8 cellular contexts compared by ENCODE assay signal in genomic region chr18:62506495-62507143, GRCh38. TPM values are rescaled to one million over a fixed set of nuclear protein-coding genes. Genes with fewer than 3 reads are reported as not detected.
A peak's percentile ranks its signal among the peaks of the same experiment; 100 is the strongest.
DNase-seq lines count a peak whose midpoint lies in the region; ATAC-seq, FAIRE-seq and TF ChIP-seq lines count a peak whose summit lies in the region.

No MANE protein-coding gene starts in this region.

- peaks cover 9% of the 10 kb centered on the region for H3K9me3 ChIP-seq in left ventricle myocardium inferior (replicated peaks)
- H3K9me3 ChIP-seq in endothelial cell of umbilical vein (replicated peaks; ENCODE audit: control insufficient read depth, insufficient read depth, low read length): no peaks in the 10 kb centered on the region
- peaks cover 0 to 5% (median under 1%) of the 10 kb centered on the region in 4 donors for H3K9me3 ChIP-seq in stomach

- dilution Hi-C loops in endothelial cell of umbilical vein (cut with MboI; ENCODE audit: extremely low pct_ligation_motif_present, low sequenced_read_pairs): no loop called here

- TF ChIP-seq POLR2A in endothelial cell of umbilical vein (IDR thresholded peaks at IDR 0.05; ENCODE audit: low read depth, low read length) (no peak), stomach (IDR thresholded peaks at IDR 0.05) (no peak)

- DNase-seq in left ventricle myocardium inferior: no peak
- DNase-seq in left cardiac atrium: no peak
- DNase-seq in KG1 (lab: John Stamatoyannopoulos, UW): peak; percentile 57
- DNase-seq in endothelial cell of umbilical vein (ENCODE audit: low read depth, low spot score): no peak
- DNase-seq in stomach: no peak
- DNase-seq in T1000 (lab: John Stamatoyannopoulos, UW): no peak
- DNase-seq in T-helper 9 cell: no peak
- no peak for DNase-seq in WTC11 (ENCODE audit: low spot score)

- CTCF ChIA-PET in endothelial cell of umbilical vein (lab: Charles Lee): interaction anchor here (0.7 to 1.8 kb wide), 9 partner anchors 10 to 81 kb away, joined by 3 to 10 read pairs (median 5); partner anchors contain the start of gene ZCCHC2
- CTCF ChIA-PET in WTC11 (lab: Charles Lee): no interaction called here

- H3K79me2 ChIP-seq in endothelial cell of umbilical vein (ENCODE audit: control insufficient read depth, insufficient read depth, low read length): no peaks in the 10 kb centered on the region

- H2AFZ ChIP-seq in endothelial cell of umbilical vein (ENCODE audit: low read depth, low read length): peak overlapping the region; percentile 83

- H3K4me1 ChIP-seq in left ventricle myocardium inferior: peaks cover 14% of the 10 kb centered on the region
- H3K4me1 ChIP-seq in endothelial cell of umbilical vein (ENCODE audit: control insufficient read depth, extremely low read depth, insufficient read depth, low read length): peaks cover 4% of the 10 kb centered on the region
- H3K4me1 ChIP-seq in stomach: peaks cover 5 to 8% (median 6%) of the 10 kb centered on the region in 4 donors

- TF ChIP-seq EP300 in stomach (IDR thresholded peaks at IDR 0.05): no peak

- ATAC-seq in left cardiac atrium (no peak), WTC11 (no peak)

- no peak overlapping the region for H3K4me3 Mint-ChIP-seq in WTC11

- H3K27me3 ChIP-seq in left ventricle myocardium inferior (ENCODE audit: low read depth) (no peaks in the 10 kb centered on the region), endothelial cell of umbilical vein (ENCODE audit: control insufficient read depth in 2 of 2, insufficient read depth in 2 of 2, low read length in 2 of 2) (no peaks in the 10 kb centered on the region), stomach (no peaks in the 10 kb centered on the region)

- peak overlapping the region; percentile 72 for H3K27ac ChIP-seq in left ventricle myocardium inferior (replicated peaks)
- H3K27ac ChIP-seq in endothelial cell of umbilical vein (ENCODE audit: insufficient read depth, low read depth, low read length): no peak overlapping the region
- peak overlapping the region in 4 of 5 donors; percentile 62 to 85 (median 68) for H3K27ac ChIP-seq in stomach

- intact Hi-C loops in left ventricle myocardium inferior (cut with micrococcal nuclease): no loop called here
- intact Hi-C loops in left cardiac atrium (cut with DNase I): no loop called here
- intact Hi-C loops in endothelial cell of umbilical vein (cut with micrococcal nuclease): no loop called here
- intact Hi-C loops in stomach (cut with DNase I; ENCODE audit: low total_unique reads): no loop called here

- peak overlapping the region; percentile 12 for H3K9ac ChIP-seq in endothelial cell of umbilical vein (replicated peaks; ENCODE audit: extremely low read depth, insufficient read depth, low read length)

- H3K4me2 ChIP-seq in endothelial cell of umbilical vein (ENCODE audit: insufficient read depth, low read length): peak overlapping the region; percentile 90

- WGBS in stomach, 5 donors: 41 to 59% (median 53%) methylated on average over 7 of the region's 7 CpGs

- H3K36me3 Mint-ChIP-seq in WTC11: peaks cover 3% of the 10 kb centered on the region; the same call in 1 of the 2 replicates

- POLR2A ChIA-PET in endothelial cell of umbilical vein (lab: Charles Lee) (no interaction called here), WTC11 (lab: Charles Lee) (no interaction called here)

- TF ChIP-seq CTCF in left ventricle myocardium inferior (IDR thresholded peaks at IDR 0.05; ENCODE audit: borderline replicate concordance): no peak
- no peak for TF ChIP-seq CTCF in endothelial cell of umbilical vein (IDR thresholded peaks at IDR 0.05; ENCODE audit: extremely low read depth in 1 of 2, insufficient read depth in 1 of 2, low read depth in 1 of 2, low read length in 2 of 2)
- TF ChIP-seq CTCF in stomach (IDR thresholded peaks at IDR 0.05): no peak
- TF ChIP-seq CTCF in WTC11 (IDR thresholded peaks at IDR 0.05): no peak

- no peaks in the 10 kb centered on the region for H3K36me3 ChIP-seq in left ventricle myocardium inferior
- no peaks in the 10 kb centered on the region for H3K36me3 ChIP-seq in endothelial cell of umbilical vein (ENCODE audit: control insufficient read depth in 2 of 2, extremely low read depth in 1 of 2, insufficient read depth in 2 of 2, low read length in 2 of 2)
- H3K36me3 ChIP-seq in stomach: no peaks in the 10 kb centered on the region

- H3K4me1 Mint-ChIP-seq in WTC11: 0 out of 2 replicates have a peak, but pooled peaks cover 2% of the 10 kb centered on the region

- no peak overlapping the region for H3K27ac Mint-ChIP-seq in WTC11

- peak overlapping the region; percentile 62 for H3K4me3 ChIP-seq in left ventricle myocardium inferior
- peak overlapping the region; percentile 14 to 58 (median 20) for H3K4me3 ChIP-seq in endothelial cell of umbilical vein (replicated peaks in 1 of 3; ENCODE audit: insufficient read depth in 1 of 3, low read depth in 1 of 3, low read length in 3 of 3)
- peak overlapping the region; percentile 38 to 44 (median 43) for H3K4me3 ChIP-seq in stomach

- FAIRE-seq in endothelial cell of umbilical vein (lab: Jason Lieb, UNC): no peak

- peaks cover 3% of the 10 kb centered on the region for H3K9me3 Mint-ChIP-seq in WTC11

- H3K9me1 ChIP-seq in endothelial cell of umbilical vein (replicated peaks; ENCODE audit: control insufficient read depth, extremely low read depth, insufficient read depth, low read length): no peaks in the 10 kb centered on the region

- no peaks in the 10 kb centered on the region for H3K27me3 Mint-ChIP-seq in WTC11 (ENCODE audit: low read depth)

- BruUV-seq in endothelial cell of umbilical vein (replicated peaks; lab: Mats Ljungman, UMichigan): no TSS peak

- H4K20me1 ChIP-seq in endothelial cell of umbilical vein (replicated peaks; ENCODE audit: control insufficient read depth, extremely low read depth, insufficient read depth, low read length): no peaks in the 10 kb centered on the region

TF ChIP-seq in endothelial cell of umbilical vein, 7 proteins besides CTCF, POLR2A, EP300 and RAD21:
- no peak for TF ChIP-seq MAX (IDR thresholded peaks at IDR 0.05; ENCODE audit: insufficient read depth, insufficient read length)
- no peak for TF ChIP-seq POLR2AphosphoS5 (IDR thresholded peaks at IDR 0.05; ENCODE audit: insufficient read depth, low read depth, low read length)
- no peak for TF ChIP-seq MYC (IDR thresholded peaks at IDR 0.05; ENCODE audit: low read depth, low read length)
- no peak for TF ChIP-seq JUN (IDR thresholded peaks at IDR 0.05; ENCODE audit: borderline replicate concordance, insufficient read depth, insufficient read length, low read depth)
- no peak for TF ChIP-seq GATA2 (IDR thresholded peaks at IDR 0.05; ENCODE audit: insufficient read depth, insufficient read length, low read depth, low read length)
- no peak for TF ChIP-seq EZH2 (IDR thresholded peaks at IDR 0.05; ENCODE audit: borderline replicate concordance, low read depth, low read length, severe bottlenecking)
- no peak for TF ChIP-seq FOS (IDR thresholded peaks at IDR 0.05; ENCODE audit: borderline replicate concordance, insufficient read depth, low read length)

TF ChIP-seq in WTC11, 78 proteins besides CTCF, POLR2A, EP300 and RAD21 (continues in another document):
- TF ChIP-seq ZMAT4 (CRISPR knock-in tag; IDR thresholded peaks at IDR 0.05) (no peak), ZNF219 (CRISPR knock-in tag; IDR thresholded peaks at IDR 0.05; ENCODE audit: borderline replicate concordance) (no peak), ZNF232 (CRISPR knock-in tag; IDR thresholded peaks at IDR 0.05) (no peak), USF1 (CRISPR knock-in tag; IDR thresholded peaks at IDR 0.05) (no peak)

RNA-seq across cellular contexts. Expression of gene ZCCHC2, which starts 16.2 kb away (rescaled TPM):
- total RNA-seq in left ventricle myocardium inferior (13.1 TPM), left cardiac atrium (10 to 100 TPM; 19.0 to 24.1 TPM), endothelial cell of umbilical vein (20.6 and 27.2 TPM in 2 replicates), stomach (10 to 100 TPM; 14.6 to 76.5 (median 19.3) TPM), WTC11 (2021) (15.9 to 18.8 TPM (median 16.7 TPM) in 3 replicates)
- polyA plus RNA-seq in endothelial cell of umbilical vein (16.2 and 18.0 TPM in 2 replicates), stomach (1 to 10 TPM; 3.9 to 4.9 (median 3.9) TPM)
- 13.0 and 14.3 TPM in 2 replicates for polyA plus RNA-seq in endothelial cell of umbilical vein (2011; cell fraction: cytosol; rRNA removed)
- polyA plus RNA-seq in endothelial cell of umbilical vein (2011; cell fraction: nucleus; rRNA removed): 27.9 and 31.0 TPM in 2 replicates
- 7.8 and 12.3 TPM in 2 replicates for polyA plus RNA-seq in endothelial cell of umbilical vein (2012)
- polyA minus RNA-seq in endothelial cell of umbilical vein: 38.7 and 41.3 TPM in 2 replicates
- 22.9 TPM for polyA minus RNA-seq in endothelial cell of umbilical vein (2011; cell fraction: cytosol; rRNA and poly(A)+ RNA removed)
- 32.1 and 39.8 TPM in 2 replicates for polyA minus RNA-seq in endothelial cell of umbilical vein (2011; cell fraction: nucleus; rRNA and poly(A)+ RNA removed)
